Comparison of ENCODE assay signal across 10 cellular contexts in the genomic region with DNA sequence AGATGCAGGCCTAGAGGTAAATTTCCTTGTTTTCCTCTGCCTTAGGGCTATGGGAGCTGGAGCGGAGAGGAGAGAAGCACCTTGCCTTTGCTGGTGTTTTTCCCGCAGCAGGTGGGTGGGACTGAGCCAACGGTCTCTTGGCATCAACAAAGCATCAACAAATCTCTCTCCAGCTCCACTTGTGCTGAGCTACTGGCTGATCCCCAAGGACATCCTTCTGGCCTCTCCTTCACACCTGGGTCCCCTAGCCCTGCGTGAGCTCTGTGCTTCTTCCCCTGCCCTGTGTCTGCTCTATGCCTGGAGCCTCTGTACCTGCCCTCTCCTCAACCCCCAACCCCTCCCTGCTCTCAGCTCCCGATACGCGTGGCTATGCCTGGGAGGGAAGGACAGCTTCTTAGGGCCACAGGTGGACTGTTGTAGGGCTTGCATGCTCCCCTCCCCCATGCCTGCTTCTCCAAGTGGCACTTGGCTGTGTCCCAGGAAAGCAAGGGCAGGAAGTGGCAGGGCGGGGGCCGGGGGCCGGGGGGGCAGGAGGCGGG. TPM values are rescaled to one million over a fixed set of nuclear protein-coding genes. Genes with fewer than 3 reads are reported as not detected.
DNase-seq lines count a peak whose midpoint lies in the region; ATAC-seq and TF ChIP-seq lines count a peak whose summit lies in the region.
"Had no signal": no experiment of that assay in that cellular context is flagged by ENCODE, and none has a peak within 500 bp of the region (broad histone marks: within the 10 kb centered on the region; RNA-seq: fewer than 3 reads in every experiment).

No MANE protein-coding gene starts in this region.

- intact Hi-C loops in left lung (cut with DNase I): no loop called here

- H3K9ac ChIP-seq in BLaER1 treated with 17β-estradiol and CSF1 and Interleukin-3, amounts not matched to agents 10 nM and 100 nM: peak overlapping the region in 3 of 11 experiments; percentile 3 to 62 (median 56); a peak in 1 of 22 replicates

- TF ChIP-seq CTCF in left lung (IDR thresholded peaks at IDR 0.05): no peak

- in situ Hi-C loops in SK-MEL-5 (cut with HindIII; ENCODE audit: low pct_unique_long_range_greater_than_20kb, low sequenced_read_pairs): no loop called here

- H3K27me3 ChIP-seq in BLaER1 treated with 17β-estradiol and CSF1 and Interleukin-3, amounts not matched to agents 10 nM and 100 nM: no peaks in the 10 kb centered on the region; a peak in 1 of 22 replicates
- H3K27me3 ChIP-seq in left lung: peaks cover 0 to 9% of the 10 kb centered on the region in 2 donors

- peak overlapping the region; percentile 70 to 96 (median 86) for H3K4me2 ChIP-seq in BLaER1 treated with 17β-estradiol and CSF1 and Interleukin-3, amounts not matched to agents 10 nM and 100 nM

- ATAC-seq in left lung: peak; percentile 65
- no peak for ATAC-seq in HG03460 (IDR thresholded peaks at IDR 0.05; ENCODE audit: unreplicated experiment)
- no peak for ATAC-seq in esophagus mucosa

- no peaks in the 10 kb centered on the region for H3K9me3 ChIP-seq in BLaER1 treated with 17β-estradiol and CSF1 and Interleukin-3, amounts not matched to agents 10 nM and 100 nM (replicated peaks in 1 of 11)
- H3K9me3 ChIP-seq in left lung: no peaks in the 10 kb centered on the region

- H3K4me1 ChIP-seq in BLaER1 treated with 17β-estradiol and CSF1 and Interleukin-3, amounts not matched to agents 10 nM and 100 nM: peaks cover 43 to 69% (median 60%) of the 10 kb centered on the region in 10 experiments
- peaks cover 21 to 31% of the 10 kb centered on the region in 2 donors for H3K4me1 ChIP-seq in left lung

- H3K27ac ChIP-seq in BLaER1 treated with 17β-estradiol and CSF1 and Interleukin-3, amounts not matched to agents 10 nM and 100 nM: peak overlapping the region in 6 of 11 experiments; percentile 2 to 68 (median 40); a peak in 4 of 22 replicates
- H3K27ac ChIP-seq in left lung: peak overlapping the region; percentile 68 to 69
- H3K27ac ChIP-seq: SK-N-MC had no signal

- no peak overlapping the region for H3K4me3 ChIP-seq in BLaER1 treated with 17β-estradiol and CSF1 and Interleukin-3, amounts not matched to agents 10 nM and 100 nM
- no peak overlapping the region for H3K4me3 ChIP-seq in left lung
- H3K4me3 ChIP-seq: SK-N-MC had no signal

- peaks cover 0 to 8% (median 0%) of the 10 kb centered on the region in 11 experiments; a peak in 1 of 22 replicates for H4K20me1 ChIP-seq in BLaER1 treated with 17β-estradiol and CSF1 and Interleukin-3, amounts not matched to agents 10 nM and 100 nM

- H3K36me3 ChIP-seq in BLaER1 treated with 17β-estradiol and CSF1 and Interleukin-3, amounts not matched to agents 10 nM and 100 nM: no peaks in the 10 kb centered on the region
- H3K36me3 ChIP-seq in left lung: no peaks in the 10 kb centered on the region

- DNase-seq in NCI-H1092 (lab: John Stamatoyannopoulos, UW) (peak; percentile 98), SK-MEL-5 (ENCODE audit: low read depth, low spot score) (peak; percentile 25), left lung (peak; percentile 79 to 80), HPDE6-E6E7 (ENCODE audit: extremely low spot score) (no peak)
- DNase-seq in activated CD4-positive, alpha-beta T cell treated with anti-CD3 and anti-CD28 coated beads for 4 hours: no peak

RNA-seq across cellular contexts. Expression of a gene that starts 3.2 kb away (rescaled TPM):
- not detected in 2 replicates for total RNA-seq in SK-MEL-5 (2014; rRNA removed; shearing (Covaris generic))
- polyA plus RNA-seq in SK-MEL-5 (2015; cell fraction: cytosol; rRNA removed): 0.04 TPM in 1 of 2 replicates, not detected in the other
- polyA plus RNA-seq in SK-MEL-5 (2015; cell fraction: nucleus; rRNA removed): 0.16 TPM in 1 of 2 replicates, not detected in the other
- total RNA-seq in left lung (100 to 1,000 TPM; 108 to 219 TPM), esophagus mucosa (149 TPM)

RNA-seq across cellular contexts. Expression of a gene that starts 14.7 kb away (rescaled TPM):
- total RNA-seq in SK-MEL-5 (2014; rRNA removed; shearing (Covaris generic)): 1.8 and 2.8 TPM in 2 replicates
- polyA plus RNA-seq in SK-MEL-5 (2015; cell fraction: cytosol; rRNA removed): 1.9 and 8.7 TPM in 2 replicates
- polyA plus RNA-seq in SK-MEL-5 (2015; cell fraction: nucleus; rRNA removed): 9.8 and 11.4 TPM in 2 replicates
- total RNA-seq in left lung (1 to 10 TPM; 1.5 to 2.6 TPM), esophagus mucosa (1.9 TPM)

RNA-seq across cellular contexts. Expression of a gene that starts 33.3 kb away (rescaled TPM):
- not detected in 2 replicates for total RNA-seq in SK-MEL-5 (2014; rRNA removed; shearing (Covaris generic))
- not detected in 2 replicates for polyA plus RNA-seq in SK-MEL-5 (2015; cell fraction: cytosol; rRNA removed)
- polyA plus RNA-seq in SK-MEL-5 (2015; cell fraction: nucleus; rRNA removed): not detected in 2 replicates
- not detected for total RNA-seq in left lung
- not detected for total RNA-seq in esophagus mucosa
- total RNA-seq: fibroblast of villous mesenchyme had no signal

RNA-seq across cellular contexts. Expression of a gene that starts 57.6 kb away (rescaled TPM):
- not detected in 2 replicates for total RNA-seq in SK-MEL-5 (2014; rRNA removed; shearing (Covaris generic))
- polyA plus RNA-seq in SK-MEL-5 (2015; cell fraction: cytosol; rRNA removed): 0.52 TPM in 1 of 2 replicates, not detected in the other
- not detected in 2 replicates for polyA plus RNA-seq in SK-MEL-5 (2015; cell fraction: nucleus; rRNA removed)
- total RNA-seq in left lung (10 to 100 TPM; 23.8 to 35.9 TPM), esophagus mucosa (0.64 TPM)
- total RNA-seq: fibroblast of villous mesenchyme had no signal

Comparison
In these comparisons a context has a peak if more than half of its experiments do, and no peak if none do; other contexts are left out.
1. DNase-seq: peak in NCI-H1092 (single experiment), SK-MEL-5 (single experiment) and left lung (2 of 2); none in HPDE6-E6E7 (single experiment) and activated CD4-positive, alpha-beta T cell treated with anti-CD3 and anti-CD28 coated beads for 4 hours (0 of 2).
2. RNA of a gene that starts 3.2 kb away (total RNA-seq): 108 to 219 TPM in left lung and 149 TPM in esophagus mucosa (single experiment); not detected in SK-MEL-5; every median in the first group is over 100 times any median in the second.